ENCODE assay signal across 7 cellular contexts in genomic region chr19:55578761-55579747, GRCh38. TPM values are rescaled to one million over a fixed set of nuclear protein-coding genes. Genes with fewer than 3 reads are reported as not detected.
A peak's percentile ranks its signal among the peaks of the same experiment; 100 is the strongest.
DNase-seq lines count a peak whose midpoint lies in the region; TF ChIP-seq lines count a peak whose summit lies in the region.
"Had no signal": no experiment of that assay in that cellular context is flagged by ENCODE, and none has a peak within 500 bp of the region (broad histone marks: within the 10 kb centered on the region; RNA-seq: fewer than 3 reads in every experiment).

No MANE protein-coding gene starts in this region.

- H3K4ac ChIP-seq in H9 (ENCODE audit: low read depth, low read length): no peak overlapping the region

- H3K27ac ChIP-seq in H9 (ENCODE audit: insufficient read length, low read depth, low read length): no peak overlapping the region

- H3K4me1 ChIP-seq in H9 (ENCODE audit: insufficient read depth, low read length): no peaks in the 10 kb centered on the region

- peak overlapping the region; percentile 76 for H3K4me2 ChIP-seq in H9 (ENCODE audit: insufficient read depth, insufficient read length, low read length)

- WGBS in H9 (ENCODE audit: extremely low coverage, insufficient read length, low lambda C conversion rate): no CpG with 5 or more reads among the region's 90 CpGs

- no peak overlapping the region for H3K18ac ChIP-seq in H9 (ENCODE audit: insufficient read length, low read depth, low read length)

- H3K9me3 Mint-ChIP-seq in H9: no peaks in the 10 kb centered on the region
- no peaks in the 10 kb centered on the region for H3K9me3 Mint-ChIP-seq in nephron progenitor cell

- no peaks in the 10 kb centered on the region for H3K27me3 ChIP-seq in H9 (ENCODE audit: insufficient read depth, low read length)

- no peak overlapping the region for H3K23ac ChIP-seq in H9 (ENCODE audit: insufficient read length, low read depth, low read length)

- no peak overlapping the region for H2BK120ac ChIP-seq in H9 (ENCODE audit: low read depth, low read length, poor library complexity, severe bottlenecking)

- H3T11ph ChIP-seq in H9 (ENCODE audit: low read length): no peak overlapping the region

- H2AFZ ChIP-seq in H9 (ENCODE audit: low read length): no peak overlapping the region

- H3K79me2 ChIP-seq in H9 (ENCODE audit: insufficient read depth, low read length): peaks cover 1% of the 10 kb centered on the region; the same call in 1 of the 2 replicates

- no peak overlapping the region for H2AK5ac ChIP-seq in H9 (ENCODE audit: insufficient read length, low read length)

- no peaks in the 10 kb centered on the region for H3K23me2 ChIP-seq in H9 (ENCODE audit: insufficient read length, low read depth, low read length, poor library complexity, severe bottlenecking)

- H2BK15ac ChIP-seq in H9 (ENCODE audit: low read depth, low read length): no peak overlapping the region

- no peak overlapping the region for H2BK20ac ChIP-seq in H9 (ENCODE audit: low read depth, low read length, poor library complexity, severe bottlenecking)

- no peak overlapping the region for H4K5ac ChIP-seq in H9 (ENCODE audit: insufficient read length, low read depth, low read length)

- peak overlapping the region; percentile 96 for H3K4me3 ChIP-seq in astrocyte of the spinal cord (ENCODE audit: low read depth, low read length)

- no peak overlapping the region for H4K91ac ChIP-seq in H9 (ENCODE audit: insufficient read length, low read depth, low read length)

- in situ Hi-C loops in astrocyte of the spinal cord (cut with HindIII; ENCODE audit: low sequenced_read_pairs): no loop called here

- H3K27ac Mint-ChIP-seq in H9 (peak overlapping the region in 1 of 3 experiments; percentile 92; a peak in 2 of 7 replicates), nephron progenitor cell (peak overlapping the region; percentile 83)

- no peaks in the 10 kb centered on the region for H3K9me3 ChIP-seq in H9 (ENCODE audit: control insufficient read depth, low read depth, low read length)

- H3K4me3 Mint-ChIP-seq in H9: peak overlapping the region; percentile 89 to 95
- peak overlapping the region; percentile 95 for H3K4me3 Mint-ChIP-seq in nephron progenitor cell

- peaks cover 3% of the 10 kb centered on the region for H3K79me1 ChIP-seq in H9 (ENCODE audit: insufficient read depth, low read depth, low read length, poor library complexity, severe bottlenecking)

- no peak overlapping the region for H3K14ac ChIP-seq in H9 (ENCODE audit: insufficient read depth, low read length)

- H3K9ac ChIP-seq in H9 (ENCODE audit: extremely low read depth, insufficient read length, low read length): peak overlapping the region; percentile 88

- no peak overlapping the region for H2BK12ac ChIP-seq in H9 (ENCODE audit: insufficient read length, low read depth, low read length)

- H4K20me1 ChIP-seq in H9 (ENCODE audit: control insufficient read depth, insufficient read depth, insufficient read length): no peaks in the 10 kb centered on the region

- H2BK5ac ChIP-seq in H9 (ENCODE audit: insufficient read length, low read length): no peak overlapping the region

- H4K8ac ChIP-seq in H9 (replicated peaks; ENCODE audit: insufficient read length, low read depth, low read length): no peak overlapping the region

- H3K56ac ChIP-seq in H9 (ENCODE audit: insufficient read length, low read depth, low read length): no peak overlapping the region

- peaks cover 9 to 25% (median 19%) of the 10 kb centered on the region in 3 experiments for H3K36me3 Mint-ChIP-seq in H9 (ENCODE audit: insufficient read depth in 1 of 3, low read depth in 3 of 3)
- peaks cover 29% of the 10 kb centered on the region for H3K36me3 Mint-ChIP-seq in nephron progenitor cell (ENCODE audit: low read depth)

- TF ChIP-seq CTCF in H9 (conservative IDR thresholded peaks at IDR 0.05) (no peak), astrocyte of the spinal cord (IDR thresholded peaks at IDR 0.05; ENCODE audit: low read depth, low read length) (no peak), nephron progenitor cell (IDR thresholded peaks at IDR 0.05) (no peak)

- DNase-seq in H9: no peak
- no peak for DNase-seq in astrocyte of the spinal cord (ENCODE audit: low read depth, low spot score)
- no peak for DNase-seq in nephron progenitor cell
- DNase-seq in stimulated activated CD4-positive, alpha-beta T cell treated with anti-CD3 and anti-CD28 coated beads, Interleukin-12 subunit alpha, Interleukin-12 subunit beta, amount 100 ng/mL, for 4 hours: no peak
- no peak for DNase-seq in NCI-H524 (lab: John Stamatoyannopoulos, UW)
- DNase-seq in NCI-H2107 treated with DMSO at 0.1 percent for 48 hours (lab: John Stamatoyannopoulos, UW; ENCODE audit: unreplicated experiment): no peak

- H3K27me3 Mint-ChIP-seq in H9 (ENCODE audit: low read depth): peaks cover under 1% of the 10 kb centered on the region; the same call in 1 of the 2 replicates
- H3K27me3 Mint-ChIP-seq in nephron progenitor cell (ENCODE audit: low read depth, poor library complexity): no peaks in the 10 kb centered on the region

- H3K4me1 Mint-ChIP-seq in H9: peaks cover 9 to 15% of the 10 kb centered on the region in 2 experiments
- H3K4me1 Mint-ChIP-seq in nephron progenitor cell: peaks cover 30% of the 10 kb centered on the region

RNA-seq across cellular contexts. Expression of gene ZNF579, which starts 1.6 kb away (rescaled TPM):
- total RNA-seq in H9 (2021): 19.9 and 21.5 TPM in 2 replicates

RNA-seq across cellular contexts. Expression of gene FIZ1, which starts 20.3 kb away (rescaled TPM):
- total RNA-seq in H9 (2021): 21.5 and 25.2 TPM in 2 replicates

RNA-seq across cellular contexts. Expression of gene ZNF524, which starts 21.0 kb away (rescaled TPM):
- total RNA-seq in H9 (2021): 2.9 and 3.0 TPM in 2 replicates

RNA-seq across cellular contexts. Expression of gene ZNF865, which starts 26.4 kb away (rescaled TPM):
- total RNA-seq in H9 (2021): 13.8 and 14.3 TPM in 2 replicates

RNA-seq across cellular contexts. Expression of gene SBK3, which starts 33.7 kb away (rescaled TPM):
- 0.48 and 0.70 TPM in 2 replicates for total RNA-seq in H9 (2021)
- total RNA-seq: bronchial epithelial cell had no signal
